1 cellular context compared by ENCODE assay signal in the genomic region with DNA sequence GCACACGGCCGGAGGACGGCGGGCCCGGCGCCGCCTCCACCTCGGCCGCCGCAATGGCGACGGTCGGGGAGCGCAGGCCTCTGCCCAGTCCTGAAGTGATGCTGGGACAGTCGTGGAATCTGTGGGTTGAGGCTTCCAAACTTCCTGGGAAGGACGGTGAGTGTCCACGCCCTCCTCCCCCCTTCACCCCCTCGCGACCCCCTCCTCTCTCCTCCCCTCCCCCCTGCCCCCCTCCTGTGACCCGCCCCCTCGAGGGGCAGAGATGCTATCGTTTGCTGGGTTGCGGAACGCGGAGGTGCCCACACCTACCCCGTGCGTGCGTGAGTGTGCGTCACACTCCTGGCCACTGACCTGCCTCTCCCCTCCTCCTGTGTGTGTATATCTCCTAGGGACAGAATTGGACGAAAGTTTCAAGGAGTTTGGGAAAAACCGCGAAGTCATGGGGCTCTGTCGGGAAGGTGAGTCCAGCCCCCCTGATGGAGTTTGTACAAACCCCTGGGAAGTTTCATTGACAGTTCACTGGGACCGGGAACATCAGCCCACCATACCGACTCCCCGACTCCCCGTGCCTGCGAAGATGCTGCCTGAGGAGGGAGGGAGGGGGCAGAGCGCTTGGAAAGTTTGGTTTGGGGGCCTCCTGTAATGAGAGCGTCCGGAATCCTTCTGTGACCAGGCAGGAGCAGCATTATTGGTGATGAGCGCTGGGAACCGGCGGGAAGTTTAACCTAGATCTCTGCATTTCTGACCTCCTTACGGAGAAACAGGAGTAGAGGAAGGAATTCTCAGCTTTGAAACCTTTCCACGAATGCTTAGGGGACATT.
TF ChIP-seq lines count a peak whose summit lies in the region.

No MANE protein-coding gene starts in this region.

TF ChIP-seq in endothelial cell of umbilical vein, 7 proteins besides CTCF, POLR2A, EP300 and RAD21:
- TF ChIP-seq, protein P1, sequence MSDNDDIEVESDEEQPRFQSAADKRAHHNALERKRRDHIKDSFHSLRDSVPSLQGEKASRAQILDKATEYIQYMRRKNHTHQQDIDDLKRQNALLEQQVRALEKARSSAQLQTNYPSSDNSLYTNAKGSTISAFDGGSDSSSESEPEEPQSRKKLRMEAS (IDR thresholded peaks at IDR 0.05; ENCODE audit: insufficient read depth, insufficient read length): no peak
- TF ChIP-seq GATA2 (IDR thresholded peaks at IDR 0.05; ENCODE audit: insufficient read depth, insufficient read length, low read depth, low read length) (no peak), MYC (IDR thresholded peaks at IDR 0.05; ENCODE audit: low read depth, low read length) (no peak), JUN (IDR thresholded peaks at IDR 0.05; ENCODE audit: borderline replicate concordance, insufficient read depth, insufficient read length, low read depth) (no peak), POLR2AphosphoS5 (IDR thresholded peaks at IDR 0.05; ENCODE audit: insufficient read depth, low read depth, low read length) (no peak), EZH2 (IDR thresholded peaks at IDR 0.05; ENCODE audit: borderline replicate concordance, low read depth, low read length, severe bottlenecking) (no peak), FOS (IDR thresholded peaks at IDR 0.05; ENCODE audit: borderline replicate concordance, insufficient read depth, low read length) (no peak)
